18 cellular contexts compared by ENCODE assay signal in the genomic region with DNA sequence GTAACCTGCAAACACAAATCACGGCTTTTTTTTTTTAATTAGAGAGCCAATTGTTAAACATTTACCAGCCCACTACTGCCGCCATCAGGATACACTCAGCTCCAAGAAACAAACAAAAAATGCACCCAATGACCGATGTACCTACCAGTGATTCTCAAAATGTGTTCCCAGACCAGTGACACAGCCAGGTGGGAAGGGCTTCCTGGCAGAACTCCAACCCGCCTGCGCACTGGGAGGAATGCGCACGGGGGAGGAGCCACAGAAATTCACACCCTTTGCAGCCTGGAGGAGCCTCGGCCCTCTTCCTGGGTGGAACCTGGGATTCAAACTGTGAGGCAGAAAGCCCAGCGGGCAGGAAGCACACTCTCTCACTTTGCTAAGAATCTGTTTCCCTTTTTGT.
DNase-seq lines count a peak whose midpoint lies in the region; ATAC-seq and TF ChIP-seq lines count a peak whose summit lies in the region.
"Had no signal": no experiment of that assay in that cellular context is flagged by ENCODE, and none has a peak within 500 bp of the region (broad histone marks: within the 10 kb centered on the region; RNA-seq: fewer than 3 reads in every experiment).

No MANE protein-coding gene starts in this region.

- BruUV-seq in Calu3 (replicated peaks; lab: Mats Ljungman, UMichigan) (no TSS peak), mammary epithelial cell (replicated peaks; lab: Mats Ljungman, UMichigan) (no TSS peak)

- peak overlapping the region in 1 of 2 experiments; percentile 80 for H2BK12ac ChIP-seq in mesenchymal stem cell (ENCODE audit: low read length in 2 of 2)

- no peak overlapping the region for H3K18ac ChIP-seq in mesenchymal stem cell (ENCODE audit: low read depth in 1 of 2, low read length in 2 of 2)

- peak overlapping the region; percentile 1 for H3K4me3 ChIP-seq in Loucy (ENCODE audit: low read length, poor library complexity, severe bottlenecking)
- no peak overlapping the region for H3K4me3 ChIP-seq in mammary epithelial cell (replicated peaks in 1 of 3; ENCODE audit: insufficient read depth in 1 of 3, low read depth in 2 of 3, low read length in 3 of 3)
- H3K4me3 ChIP-seq in mesenchymal stem cell (ENCODE audit: insufficient read depth in 1 of 2, low read depth in 1 of 2, low read length in 2 of 2), result no peak overlapping the region
- H3K4me3 ChIP-seq: dorsolateral prefrontal cortex had no signal

- peak; percentile 28 for DNase-seq in Calu3
- peak; percentile 14 for DNase-seq in mammary epithelial cell
- no peak for DNase-seq in mesenchymal stem cell
- DNase-seq in SKM-1 (lab: John Stamatoyannopoulos, UW; ENCODE audit: unreplicated experiment), result no peak
- no peak for DNase-seq in stimulated activated CD4-positive, alpha-beta T cell treated with anti-CD3 and anti-CD28 coated beads, Interleukin-2, amount 100 ng/mL, for 24 hours
- no peak for DNase-seq in NCI-H2107 (lab: John Stamatoyannopoulos, UW)
- DNase-seq: dorsolateral prefrontal cortex; GOT3; naive thymus-derived CD4-positive, alpha-beta T cell; NCI-H446 treated with DMSO at 0.1 percent for 48 hours; retina; stimulated activated CD4-positive, alpha-beta T cell treated with anti-CD3 and anti-CD28 coated beads, Interleukin-4, amount 100 ng/mL, for 4 hours had no signal

- in situ Hi-C loops in mammary epithelial cell (cut with MboI; ENCODE audit: low sequenced_read_pairs in 2 of 2), result no loop called here

- WGBS in mammary epithelial cell (ENCODE audit: low coverage, missing lambda C conversion rate), result 58% methylated on average over 6 of the region's 9 CpGs
- WGBS in mesenchymal stem cell, result 87% methylated on average over 9 of the region's 9 CpGs

- no peaks in the 10 kb centered on the region for H3K9me3 Mint-ChIP-seq in Calu3 (ENCODE audit: low read depth, unreplicated experiment)
- H3K9me3 Mint-ChIP-seq: activated T-helper 2 cell treated with anti-CD3 and anti-CD28 coated beads, Interferon-gamma antibody, Interleukin-2, Interleukin-4, amounts not matched to agents 10 μg/mL and 5 μg/mL and 100 μg/mL, durations not matched to agents 14 hours and 24 hours and 36 hours; stimulated activated memory B cell treated with anti-CD40 and anti-IgM and Interleukin-4, amounts not matched to agents 10 μg/mL and 1 μg/mL and 100 μg/mL, for 72 hours had no signal

- H3K27me3 Mint-ChIP-seq in Calu3 (ENCODE audit: unreplicated experiment), result no peaks in the 10 kb centered on the region
- H3K27me3 Mint-ChIP-seq: B cell had no signal

- no peaks in the 10 kb centered on the region for H3K79me2 ChIP-seq in Loucy (ENCODE audit: insufficient read depth, low read length)
- H3K79me2 ChIP-seq in mammary epithelial cell (ENCODE audit: insufficient read depth, low read length), result no peaks in the 10 kb centered on the region

- H3K27me3 ChIP-seq in Loucy (ENCODE audit: insufficient read depth, low read length, poor library complexity, severe bottlenecking) (no peaks in the 10 kb centered on the region), mammary epithelial cell (ENCODE audit: insufficient read depth, low read length) (peaks cover 3% of the 10 kb centered on the region), mesenchymal stem cell (ENCODE audit: control insufficient read depth in 1 of 2, insufficient read depth in 1 of 2, low read length in 2 of 2) (no peaks in the 10 kb centered on the region)
- H3K27me3 ChIP-seq: dorsolateral prefrontal cortex had no signal

- H2AFZ ChIP-seq in Loucy (ENCODE audit: low read length), result peak overlapping the region; percentile 16; the same call in 1 of the 2 replicates
- H2AFZ ChIP-seq in mammary epithelial cell (ENCODE audit: low read depth, low read length), result no peak overlapping the region
- H2AFZ ChIP-seq in mesenchymal stem cell (ENCODE audit: low read depth, low read length), result no peak overlapping the region

- H3K36me3 ChIP-seq in Loucy (ENCODE audit: insufficient read depth, low read length) (no peaks in the 10 kb centered on the region), mammary epithelial cell (ENCODE audit: insufficient read depth, low read length) (no peaks in the 10 kb centered on the region), mesenchymal stem cell (ENCODE audit: control insufficient read depth in 1 of 2, insufficient read depth in 2 of 2, low read depth in 1 of 2, low read length in 2 of 2) (no peaks in the 10 kb centered on the region)

- no peaks in the 10 kb centered on the region for H3K4me1 Mint-ChIP-seq in Calu3 (ENCODE audit: low read depth, unreplicated experiment)
- H3K4me1 Mint-ChIP-seq: B cell; stimulated activated memory B cell treated with anti-CD40 and anti-IgM and Interleukin-4, amounts not matched to agents 10 μg/mL and 1 μg/mL and 100 μg/mL, for 72 hours had no signal

- CTCF ChIA-PET in Calu3 (lab: Charles Lee) (interaction anchor here (0.6 kb wide), 1 partner anchor 692 kb away, joined by 3 read pairs; no protein-coding TSS in a partner anchor), mammary epithelial cell (lab: Charles Lee; ENCODE audit: low non-redundant PET) (no interaction called here)

- peaks cover 4% of the 10 kb centered on the region; the same call in 1 of the 2 replicates for H3F3A ChIP-seq in Loucy (ENCODE audit: low read depth)

- H3K4me2 ChIP-seq in Loucy (ENCODE audit: low read depth, low read length, poor library complexity, severe bottlenecking) (peak overlapping the region; percentile 47), mammary epithelial cell (ENCODE audit: insufficient read depth, low read depth, low read length) (peak overlapping the region; percentile 52), mesenchymal stem cell (ENCODE audit: low read length, poor library complexity, severe bottlenecking) (no peak overlapping the region)

- H2BK120ac ChIP-seq in mesenchymal stem cell (ENCODE audit: low read depth, low read length), result no peak overlapping the region

- H3K23ac ChIP-seq in mesenchymal stem cell (ENCODE audit: low read length in 2 of 2), result no peak overlapping the region

- no peak for ATAC-seq in HG02610 (IDR thresholded peaks at IDR 0.05; ENCODE audit: unreplicated experiment)
- ATAC-seq: Panc1; stimulated activated memory B cell treated with anti-CD40 and anti-IgM and Interleukin-4, amounts not matched to agents 10 μg/mL and 1 μg/mL and 100 μg/mL, for 72 hours had no signal

- TF ChIP-seq CTCF in Calu3 (IDR thresholded peaks at IDR 0.05; ENCODE audit: unreplicated experiment) (no peak), Loucy (conservative IDR thresholded peaks at IDR 0.05; ENCODE audit: low read length) (no peak; the same call in 1 of the 2 replicates), mammary epithelial cell (conservative IDR thresholded peaks at IDR 0.05 in 1 of 2, IDR thresholded peaks at IDR 0.05 in 1 of 2; ENCODE audit: extremely low read depth in 1 of 2, insufficient read depth in 1 of 2, low read depth in 1 of 2, low read length in 2 of 2) (no peak)

- no peak overlapping the region for H2BK5ac ChIP-seq in mesenchymal stem cell (ENCODE audit: low read depth, low read length, poor library complexity, severe bottlenecking)

- H3K4me3 Mint-ChIP-seq in Calu3 (ENCODE audit: low read depth, unreplicated experiment), result no peak overlapping the region
- H3K4me3 Mint-ChIP-seq: B cell; naive thymus-derived CD4-positive, alpha-beta T cell; stimulated activated memory B cell treated with anti-CD40 and anti-IgM and Interleukin-4, amounts not matched to agents 10 μg/mL and 1 μg/mL and 100 μg/mL, for 72 hours had no signal

- no peak overlapping the region for H4K8ac ChIP-seq in mesenchymal stem cell (ENCODE audit: low read length)

- no peak overlapping the region for H3K27ac Mint-ChIP-seq in Calu3 (ENCODE audit: unreplicated experiment)
- H3K27ac Mint-ChIP-seq: activated T-helper 2 cell treated with anti-CD3 and anti-CD28 coated beads, Interferon-gamma antibody, Interleukin-2, Interleukin-4, amounts not matched to agents 10 μg/mL and 5 μg/mL and 100 μg/mL, durations not matched to agents 14 hours and 24 hours and 36 hours; B cell; naive thymus-derived CD4-positive, alpha-beta T cell; stimulated activated memory B cell treated with anti-CD40 and anti-IgM and Interleukin-4, amounts not matched to agents 10 μg/mL and 1 μg/mL and 100 μg/mL, for 72 hours had no signal

- H3K36me3 Mint-ChIP-seq in Calu3 (ENCODE audit: insufficient read depth, unreplicated experiment), result no peaks in the 10 kb centered on the region
- H3K36me3 Mint-ChIP-seq: naive thymus-derived CD4-positive, alpha-beta T cell; stimulated activated memory B cell treated with anti-CD40 and anti-IgM and Interleukin-4, amounts not matched to agents 10 μg/mL and 1 μg/mL and 100 μg/mL, for 72 hours had no signal

- peak overlapping the region; percentile 31 for H3K9ac ChIP-seq in Loucy (ENCODE audit: low read depth, low read length, poor library complexity, severe bottlenecking)
- H3K9ac ChIP-seq in mammary epithelial cell (ENCODE audit: insufficient read depth, low read length), result no peak overlapping the region
- H3K9ac ChIP-seq in mesenchymal stem cell (ENCODE audit: low read length), result peak overlapping the region; percentile 56

- H3K9me2 ChIP-seq in Loucy (replicated peaks; ENCODE audit: low read depth, low read length), result no peaks in the 10 kb centered on the region

- no peak overlapping the region for H2BK15ac ChIP-seq in mesenchymal stem cell (ENCODE audit: low read depth, poor library complexity, severe bottlenecking)

- H2AK5ac ChIP-seq in mesenchymal stem cell (ENCODE audit: low read length, severe bottlenecking), result peak overlapping the region; percentile 4

- dilution Hi-C loops in mammary epithelial cell (cut with HindIII; ENCODE audit: low sequenced_read_pairs), result no loop called here

- peak overlapping the region in 1 of 2 experiments; percentile 6 for H3K4ac ChIP-seq in mesenchymal stem cell (ENCODE audit: low read depth in 1 of 2, low read length in 2 of 2)

- H3K4me1 ChIP-seq in Loucy (ENCODE audit: insufficient read depth, low read length, poor library complexity, severe bottlenecking), result peaks cover 48% of the 10 kb centered on the region
- H3K4me1 ChIP-seq in mammary epithelial cell (ENCODE audit: insufficient read depth, low read length), result peaks cover 22% of the 10 kb centered on the region
- peaks cover 10% of the 10 kb centered on the region for H3K4me1 ChIP-seq in mesenchymal stem cell (ENCODE audit: control insufficient read depth, insufficient read depth, low read depth, low read length)

- no peak overlapping the region for H4K91ac ChIP-seq in mesenchymal stem cell (ENCODE audit: low read length)

- H3K14ac ChIP-seq in mesenchymal stem cell (ENCODE audit: low read length in 2 of 2), result no peak overlapping the region

- H3K9me3 ChIP-seq in Loucy (ENCODE audit: insufficient read depth, low read depth, low read length) (no peaks in the 10 kb centered on the region), mammary epithelial cell (replicated peaks; ENCODE audit: insufficient read depth, low read length) (no peaks in the 10 kb centered on the region), mesenchymal stem cell (ENCODE audit: control insufficient read depth, low read length) (no peaks in the 10 kb centered on the region)

- no peaks in the 10 kb centered on the region for H3K79me1 ChIP-seq in mesenchymal stem cell (replicated peaks; ENCODE audit: low read length, poor library complexity, severe bottlenecking)

- H3K27ac ChIP-seq in mammary epithelial cell (ENCODE audit: insufficient read depth, low read depth, low read length), result peak overlapping the region; percentile 13
- H3K27ac ChIP-seq in mesenchymal stem cell (ENCODE audit: low read length, poor library complexity, severe bottlenecking), result peak overlapping the region; percentile 57
- H3K27ac ChIP-seq: dorsolateral prefrontal cortex had no signal

- H4K20me1 ChIP-seq in Loucy (ENCODE audit: insufficient read depth, low read length, poor library complexity, severe bottlenecking) (no peaks in the 10 kb centered on the region), mammary epithelial cell (ENCODE audit: insufficient read depth, low read length) (no peaks in the 10 kb centered on the region)

- intact Hi-C loops in Calu3 (cut with micrococcal nuclease; ENCODE audit: unreplicated experiment), result no loop called here
- intact Hi-C loops in mammary epithelial cell (cut with micrococcal nuclease), result no loop called here

Comparison
In these comparisons a context has a peak if more than half of its experiments do, and no peak if none do; other contexts are left out.
1. DNase-seq: peak in Calu3 (single experiment) and mammary epithelial cell (single experiment); none in mesenchymal stem cell (single experiment), SKM-1 (single experiment), stimulated activated CD4-positive, alpha-beta T cell treated with anti-CD3 and anti-CD28 coated beads, Interleukin-2, amount 100 ng/mL, for 24 hours (0 of 2) and NCI-H2107 (single experiment).